ENCODE assay signal across 16 cellular contexts in genomic region chr3:11634974-11635612, GRCh38. TPM values are rescaled to one million over a fixed set of nuclear protein-coding genes. Genes with fewer than 3 reads are reported as not detected.
A peak's percentile ranks its signal among the peaks of the same experiment; 100 is the strongest.
DNase-seq lines count a peak whose midpoint lies in the region; ATAC-seq, FAIRE-seq and TF ChIP-seq lines count a peak whose summit lies in the region.
"Had no signal": no experiment of that assay in that cellular context is flagged by ENCODE, and none has a peak within 500 bp of the region (broad histone marks: within the 10 kb centered on the region; RNA-seq: fewer than 3 reads in every experiment).

No MANE protein-coding gene starts in this region.

- peak overlapping the region; percentile 11 for H3K27ac Mint-ChIP-seq in activated CD8-positive, alpha-beta T cell treated with anti-CD3 and anti-CD28 coated beads for 36 hours
- H3K27ac Mint-ChIP-seq in activated CD8-positive, alpha-beta T cell treated with anti-CD3 and anti-CD28 coated beads, Interleukin-2, amount 10 ng/mL, durations not matched to agents 7 days and 5 days, result no peak overlapping the region
- H3K27ac Mint-ChIP-seq in astrocyte (ENCODE audit: unreplicated experiment), result no peak overlapping the region

- no peaks in the 10 kb centered on the region for H3K9me3 Mint-ChIP-seq in activated CD8-positive, alpha-beta T cell treated with anti-CD3 and anti-CD28 coated beads for 36 hours
- H3K9me3 Mint-ChIP-seq in activated CD8-positive, alpha-beta T cell treated with anti-CD3 and anti-CD28 coated beads, Interleukin-2, amount 10 ng/mL, durations not matched to agents 7 days and 5 days (ENCODE audit: insufficient read depth), result no peaks in the 10 kb centered on the region
- H3K9me3 Mint-ChIP-seq in astrocyte (ENCODE audit: unreplicated experiment), result no peaks in the 10 kb centered on the region

- H3K9ac ChIP-seq in astrocyte (ENCODE audit: low read length), result no peak overlapping the region
- H3K9ac ChIP-seq: KMS-11 had no signal

- peaks cover 37% of the 10 kb centered on the region for H3K36me3 Mint-ChIP-seq in activated CD8-positive, alpha-beta T cell treated with anti-CD3 and anti-CD28 coated beads for 36 hours (ENCODE audit: low read depth)
- H3K36me3 Mint-ChIP-seq in activated CD8-positive, alpha-beta T cell treated with anti-CD3 and anti-CD28 coated beads, Interleukin-2, amount 10 ng/mL, durations not matched to agents 7 days and 5 days (ENCODE audit: low read depth), result peaks cover 34% of the 10 kb centered on the region
- peaks cover 19% of the 10 kb centered on the region for H3K36me3 Mint-ChIP-seq in astrocyte (ENCODE audit: low read depth, unreplicated experiment)

- H4K20me1 ChIP-seq in astrocyte (ENCODE audit: insufficient read depth, low read length), result peaks cover 100% of the 10 kb centered on the region

- no peak for DNase-seq in activated CD8-positive, alpha-beta T cell treated with anti-CD3 and anti-CD28 coated beads for 36 hours
- DNase-seq in activated CD8-positive, alpha-beta T cell treated with anti-CD3 and anti-CD28 coated beads, Interleukin-2, amount 10 ng/mL, durations not matched to agents 7 days and 5 days, result no peak
- DNase-seq in astrocyte (ENCODE audit: low read depth) (no peak), midbrain (lab: John Stamatoyannopoulos, UW) (peak; percentile 12), thyroid gland (peak in 1 of 2 donors; percentile 36), glomerular visceral epithelial cell (ENCODE audit: extremely low spot score) (no peak), 8988T (no peak)
- DNase-seq: ACHN, activated T-cell treated with anti-CD3 and anti-CD28 coated beads for 4 hours, NCI-H187 treated with DMSO at 0.1 percent for 48 hours, NCI-H82 had no signal

- ATAC-seq in activated CD8-positive, alpha-beta T cell treated with anti-CD3 and anti-CD28 coated beads for 36 hours, result no peak
- no peak for ATAC-seq in activated CD8-positive, alpha-beta T cell treated with anti-CD3 and anti-CD28 coated beads, Interleukin-2, amount 10 ng/mL, durations not matched to agents 7 days and 5 days
- ATAC-seq in GM21515 (IDR thresholded peaks at IDR 0.05; ENCODE audit: unreplicated experiment), result no peak

- no peaks in the 10 kb centered on the region for H3K27me3 ChIP-seq in astrocyte (ENCODE audit: insufficient read depth, low read length)
- no peaks in the 10 kb centered on the region for H3K27me3 ChIP-seq in thyroid gland
- H3K27me3 ChIP-seq: SJSA1 had no signal

- CTCF ChIA-PET in activated CD8-positive, alpha-beta T cell treated with anti-CD3 and anti-CD28 coated beads for 36 hours (lab: Charles Lee), result interaction anchor here (1.2 to 1.4 kb wide), 2 partner anchors 8 to 16 kb away, joined by 3 to 8 read pairs; no protein-coding TSS in a partner anchor
- CTCF ChIA-PET in activated CD8-positive, alpha-beta T cell treated with anti-CD3 and anti-CD28 coated beads, Interleukin-2, amount 10 ng/mL, durations not matched to agents 7 days and 5 days (lab: Charles Lee), result interaction anchor here (1.1 to 1.6 kb wide), 3 partner anchors 9 to 18 kb away, joined by 3 to 7 read pairs (median 6); no protein-coding TSS in a partner anchor

- peaks cover 84% of the 10 kb centered on the region for H3K4me1 Mint-ChIP-seq in activated CD8-positive, alpha-beta T cell treated with anti-CD3 and anti-CD28 coated beads for 36 hours (ENCODE audit: low read depth)
- peaks cover 81% of the 10 kb centered on the region for H3K4me1 Mint-ChIP-seq in activated CD8-positive, alpha-beta T cell treated with anti-CD3 and anti-CD28 coated beads, Interleukin-2, amount 10 ng/mL, durations not matched to agents 7 days and 5 days (ENCODE audit: low read depth)
- H3K4me1 Mint-ChIP-seq in astrocyte (ENCODE audit: low read depth, unreplicated experiment), result peaks cover 75% of the 10 kb centered on the region

- no peak for FAIRE-seq in astrocyte (lab: Jason Lieb, UNC)
- FAIRE-seq: bronchial epithelial cell, D721Med had no signal

- H3K27ac ChIP-seq in astrocyte (ENCODE audit: low read depth, low read length), result no peak overlapping the region
- peak overlapping the region; percentile 13 to 62 (median 60) for H3K27ac ChIP-seq in thyroid gland
- H3K27ac ChIP-seq: KMS-11, SJSA1 had no signal

- H3K36me3 ChIP-seq in astrocyte (ENCODE audit: insufficient read depth, low read length) (no peaks in the 10 kb centered on the region), thyroid gland (no peaks in the 10 kb centered on the region)

- no peak overlapping the region for H2AFZ ChIP-seq in astrocyte (ENCODE audit: low read depth, low read length)

- H3K27me3 Mint-ChIP-seq in activated CD8-positive, alpha-beta T cell treated with anti-CD3 and anti-CD28 coated beads for 36 hours, result no peaks in the 10 kb centered on the region
- H3K27me3 Mint-ChIP-seq in activated CD8-positive, alpha-beta T cell treated with anti-CD3 and anti-CD28 coated beads, Interleukin-2, amount 10 ng/mL, durations not matched to agents 7 days and 5 days (ENCODE audit: low read depth), result no peaks in the 10 kb centered on the region
- H3K27me3 Mint-ChIP-seq in astrocyte (ENCODE audit: low read depth, unreplicated experiment), result no peaks in the 10 kb centered on the region

- no peak overlapping the region for H3K4me3 ChIP-seq in astrocyte (ENCODE audit: insufficient read depth, low read depth, low read length)
- no peak overlapping the region for H3K4me3 ChIP-seq in thyroid gland (replicated peaks in 1 of 3)
- H3K4me3 ChIP-seq: SJSA1 had no signal

- POLR2A ChIA-PET in activated CD8-positive, alpha-beta T cell treated with anti-CD3 and anti-CD28 coated beads for 36 hours (lab: Charles Lee), result interaction anchor here (0.9 kb wide), 1 partner anchor 9 kb away, joined by 3 read pairs; no protein-coding TSS in a partner anchor
- POLR2A ChIA-PET in activated CD8-positive, alpha-beta T cell treated with anti-CD3 and anti-CD28 coated beads, Interleukin-2, amount 10 ng/mL, durations not matched to agents 7 days and 5 days (lab: Charles Lee), result interaction anchor here (0.9 kb wide), 1 partner anchor 10 kb away, joined by 3 read pairs; no protein-coding TSS in a partner anchor

- peak overlapping the region; percentile 91 for H3K4me2 ChIP-seq in astrocyte (ENCODE audit: low read length)
- H3K4me2 ChIP-seq: KMS-11 had no signal

- H3K4me1 ChIP-seq in astrocyte (ENCODE audit: insufficient read depth, low read length), result peaks cover 45% of the 10 kb centered on the region
- peaks cover 73 to 89% of the 10 kb centered on the region in 2 donors for H3K4me1 ChIP-seq in thyroid gland

- peaks cover 100% of the 10 kb centered on the region for H3K79me2 ChIP-seq in astrocyte (ENCODE audit: insufficient read depth, low read length)

- TF ChIP-seq POLR2A in thyroid gland (IDR thresholded peaks at IDR 0.05), result no peak

- intact Hi-C loops in activated CD8-positive, alpha-beta T cell treated with anti-CD3 and anti-CD28 coated beads for 36 hours (cut with micrococcal nuclease), result loop anchor here (10.0 kb wide), 1 partner anchor 50 kb away; no protein-coding TSS in a partner anchor
- intact Hi-C loops in thyroid gland (cut with DNase I), result no loop called here

- H3K4me3 Mint-ChIP-seq in activated CD8-positive, alpha-beta T cell treated with anti-CD3 and anti-CD28 coated beads for 36 hours, result no peak overlapping the region
- no peak overlapping the region for H3K4me3 Mint-ChIP-seq in activated CD8-positive, alpha-beta T cell treated with anti-CD3 and anti-CD28 coated beads, Interleukin-2, amount 10 ng/mL, durations not matched to agents 7 days and 5 days
- H3K4me3 Mint-ChIP-seq in astrocyte (ENCODE audit: unreplicated experiment), result no peak overlapping the region

- H3K9me3 ChIP-seq in astrocyte (ENCODE audit: insufficient read depth, low read depth, low read length), result no peaks in the 10 kb centered on the region
- H3K9me3 ChIP-seq in thyroid gland, result no peaks in the 10 kb centered on the region
- H3K9me3 ChIP-seq: SJSA1 had no signal

- WGBS in thyroid gland, 2 donors, result 33 to 39% methylated on average over 4 of the region's 4 CpGs

- TF ChIP-seq CTCF in activated CD8-positive, alpha-beta T cell treated with anti-CD3 and anti-CD28 coated beads for 36 hours (IDR thresholded peaks at IDR 0.05), result no peak
- TF ChIP-seq CTCF in astrocyte (IDR thresholded peaks at IDR 0.05; ENCODE audit: insufficient read depth, low read depth, low read length) (no peak), thyroid gland (IDR thresholded peaks at IDR 0.05) (no peak)

RNA-seq across cellular contexts. Expression of gene VGLL4, which starts 8.6 kb away (rescaled TPM):
- 10 to 100 TPM; 54.4 to 60.2 TPM for total RNA-seq in activated CD8-positive, alpha-beta T cell treated with anti-CD3 and anti-CD28 coated beads for 36 hours
- total RNA-seq in activated CD8-positive, alpha-beta T cell treated with anti-CD3 and anti-CD28 coated beads, Interleukin-2, amount 10 ng/mL, durations not matched to agents 7 days and 5 days, result 10 to 100 TPM; 37.1 TPM
- total RNA-seq in astrocyte (69.7 and 70.3 TPM in 2 replicates), thyroid gland (100 to 1,000 TPM in 3 of 4 donors, 10 to 100 TPM in 1; 96.0 to 142 (median 131) TPM)
